Comparison of ENCODE assay signal across 1 cellular context in genomic region chr17:40068584-40068916, GRCh38.
TF ChIP-seq lines count a peak whose summit lies in the region.

No MANE protein-coding gene starts in this region.

TF ChIP-seq in endothelial cell of umbilical vein, 7 proteins besides CTCF, POLR2A, EP300 and RAD21:
- no peak for TF ChIP-seq FOS (IDR thresholded peaks at IDR 0.05; ENCODE audit: borderline replicate concordance, insufficient read depth, low read length)
- no peak for TF ChIP-seq MAX (IDR thresholded peaks at IDR 0.05; ENCODE audit: insufficient read depth, insufficient read length)
- TF ChIP-seq GATA2 (IDR thresholded peaks at IDR 0.05; ENCODE audit: insufficient read depth, insufficient read length, low read depth, low read length) = no peak
- no peak for TF ChIP-seq JUN (IDR thresholded peaks at IDR 0.05; ENCODE audit: borderline replicate concordance, insufficient read depth, insufficient read length, low read depth)
- no peak for TF ChIP-seq POLR2AphosphoS5 (IDR thresholded peaks at IDR 0.05; ENCODE audit: insufficient read depth, low read depth, low read length)
- TF ChIP-seq MYC (IDR thresholded peaks at IDR 0.05; ENCODE audit: low read depth, low read length) = no peak
- TF ChIP-seq EZH2 (IDR thresholded peaks at IDR 0.05; ENCODE audit: borderline replicate concordance, low read depth, low read length, severe bottlenecking) = no peak
